In the genomic region with DNA sequence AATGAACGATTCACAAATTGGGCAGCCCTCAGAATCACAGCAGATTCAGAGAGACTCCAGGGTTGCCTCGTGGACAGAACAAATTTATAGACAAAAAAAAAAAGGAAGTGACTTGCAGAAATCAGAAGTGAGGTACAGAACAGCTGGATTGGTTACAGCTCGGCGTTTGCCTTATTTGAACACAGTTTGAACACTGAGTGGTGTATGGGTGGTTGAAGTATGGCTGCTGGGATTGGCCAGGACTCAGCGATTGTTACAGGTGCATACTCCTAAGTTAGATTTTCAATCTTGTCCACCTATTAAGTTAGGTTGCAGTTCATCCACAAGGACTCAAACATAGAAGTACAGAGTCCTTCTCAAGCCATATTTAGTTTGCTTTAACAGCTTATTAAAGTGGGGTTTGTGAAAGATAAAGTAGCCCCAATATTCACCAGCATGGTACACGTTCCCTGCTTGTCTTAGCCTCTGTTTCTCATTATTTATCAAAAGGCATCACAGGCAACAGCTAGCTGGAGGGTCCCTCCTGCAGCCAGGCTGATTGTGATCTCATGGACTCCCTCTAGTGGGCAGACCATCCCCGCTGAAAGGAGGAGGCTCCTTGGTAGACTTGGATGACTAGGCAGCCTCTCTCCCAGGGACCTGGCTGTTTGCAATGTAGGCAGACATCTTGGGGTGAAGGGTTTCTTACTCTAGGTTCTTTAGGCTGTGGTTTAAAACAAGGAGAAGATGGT, we compare ENCODE assay signal across 1 cellular context.
TF ChIP-seq lines count a peak whose summit lies in the region.

No MANE protein-coding gene starts in this region.

TF ChIP-seq in HepG2, 621 proteins besides CTCF, POLR2A, EP300 and RAD21 (continued from another document and continues in another):
- TF ChIP-seq, protein P1, sequence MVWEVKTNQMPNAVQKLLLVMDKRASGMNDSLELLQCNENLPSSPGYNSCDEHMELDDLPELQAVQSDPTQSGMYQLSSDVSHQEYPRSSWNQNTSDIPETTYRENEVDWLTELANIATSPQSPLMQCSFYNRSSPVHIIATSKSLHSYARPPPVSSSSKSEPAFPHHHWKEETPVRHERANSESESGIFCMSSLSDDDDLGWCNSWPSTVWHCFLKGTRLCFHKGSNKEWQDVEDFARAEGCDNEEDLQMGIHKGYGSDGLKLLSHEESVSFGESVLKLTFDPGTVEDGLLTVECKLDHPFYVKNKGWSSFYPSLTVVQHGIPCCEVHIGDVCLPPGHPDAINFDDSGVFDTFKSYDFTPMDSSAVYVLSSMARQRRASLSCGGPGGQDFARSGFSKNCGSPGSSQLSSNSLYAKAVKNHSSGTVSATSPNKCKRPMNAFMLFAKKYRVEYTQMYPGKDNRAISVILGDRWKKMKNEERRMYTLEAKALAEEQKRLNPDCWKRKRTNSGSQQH (CRISPR knock-in tag; IDR thresholded peaks at IDR 0.05; ENCODE audit: low read depth): no peak
- no peak for TF ChIP-seq SMAD1 (CRISPR knock-in tag; IDR thresholded peaks at IDR 0.05; ENCODE audit: borderline replicate concordance, low read depth)
- TF ChIP-seq BRCA1 (CRISPR knock-in tag; IDR thresholded peaks at IDR 0.05): no peak
- TF ChIP-seq ZNF317 (CRISPR knock-in tag; IDR thresholded peaks at IDR 0.05): 0 out of 2 replicates have a peak, but pooled peaks have one; percentile 45
- no peak for TF ChIP-seq FOXO4 (CRISPR knock-in tag; conservative IDR thresholded peaks at IDR 0.05)
- TF ChIP-seq, protein P2, sequence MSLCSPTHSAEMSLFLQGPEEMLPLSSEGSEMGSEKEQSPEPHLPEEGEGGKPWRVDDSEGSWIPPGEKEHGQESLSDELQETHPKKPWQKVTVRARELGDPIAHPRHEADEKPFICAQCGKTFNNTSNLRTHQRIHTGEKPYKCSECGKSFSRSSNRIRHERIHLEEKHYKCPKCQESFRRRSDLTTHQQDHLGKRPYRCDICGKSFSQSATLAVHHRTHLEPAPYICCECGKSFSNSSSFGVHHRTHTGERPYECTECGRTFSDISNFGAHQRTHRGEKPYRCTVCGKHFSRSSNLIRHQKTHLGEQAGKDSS (CRISPR knock-in tag; IDR thresholded peaks at IDR 0.05; ENCODE audit: borderline replicate concordance, low read depth): no peak
- no peak for TF ChIP-seq GMEB1 (CRISPR knock-in tag; IDR thresholded peaks at IDR 0.05; ENCODE audit: borderline replicate concordance)
- no peak for TF ChIP-seq ZNF17 (CRISPR knock-in tag; IDR thresholded peaks at IDR 0.05)
- no peak for TF ChIP-seq RBAK (CRISPR knock-in tag; IDR thresholded peaks at IDR 0.05)
- TF ChIP-seq STAT5B (CRISPR knock-in tag; IDR thresholded peaks at IDR 0.05): no peak
- TF ChIP-seq MAFG (CRISPR knock-in tag; IDR thresholded peaks at IDR 0.05): no peak
- TF ChIP-seq ZNF776 (CRISPR knock-in tag; IDR thresholded peaks at IDR 0.05): no peak
- no peak for TF ChIP-seq ZNF160 (CRISPR knock-in tag; IDR thresholded peaks at IDR 0.05)
- no peak for TF ChIP-seq ZNF335 (CRISPR knock-in tag; IDR thresholded peaks at IDR 0.05)
- no peak for TF ChIP-seq ZNF431 (CRISPR knock-in tag; IDR thresholded peaks at IDR 0.05; ENCODE audit: borderline replicate concordance, low read depth)
- TF ChIP-seq AHR (CRISPR knock-in tag; IDR thresholded peaks at IDR 0.05): no peak
- TF ChIP-seq MED8 (CRISPR knock-in tag; IDR thresholded peaks at IDR 0.05; ENCODE audit: insufficient replicate concordance): peak; percentile 49
- TF ChIP-seq ZNF546 (CRISPR knock-in tag; conservative IDR thresholded peaks at IDR 0.05): no peak
- no peak for TF ChIP-seq ZKSCAN5 (CRISPR knock-in tag; IDR thresholded peaks at IDR 0.05)
- no peak for TF ChIP-seq HDAC1 (CRISPR knock-in tag; IDR thresholded peaks at IDR 0.05)
- no peak for TF ChIP-seq ZNF382 (CRISPR knock-in tag; IDR thresholded peaks at IDR 0.05; ENCODE audit: borderline replicate concordance)
- no peak for TF ChIP-seq ZNF260 (CRISPR knock-in tag; IDR thresholded peaks at IDR 0.05; ENCODE audit: borderline replicate concordance, low read depth)
- no peak for TF ChIP-seq ZSCAN30 (CRISPR knock-in tag; IDR thresholded peaks at IDR 0.05)
- no peak for TF ChIP-seq IRF9 (CRISPR knock-in tag; IDR thresholded peaks at IDR 0.05; ENCODE audit: borderline replicate concordance)
- no peak for TF ChIP-seq PAXIP1 (CRISPR knock-in tag; conservative IDR thresholded peaks at IDR 0.05)
- TF ChIP-seq TSC22D2 (CRISPR knock-in tag; IDR thresholded peaks at IDR 0.05; ENCODE audit: borderline replicate concordance): no peak
- no peak for TF ChIP-seq WIZ (CRISPR knock-in tag; IDR thresholded peaks at IDR 0.05)
- no peak for TF ChIP-seq ZFP41 (CRISPR knock-in tag; IDR thresholded peaks at IDR 0.05; ENCODE audit: borderline replicate concordance)
- TF ChIP-seq ZNF749 (CRISPR knock-in tag; IDR thresholded peaks at IDR 0.05; ENCODE audit: borderline replicate concordance): no peak
- TF ChIP-seq, protein P3, sequence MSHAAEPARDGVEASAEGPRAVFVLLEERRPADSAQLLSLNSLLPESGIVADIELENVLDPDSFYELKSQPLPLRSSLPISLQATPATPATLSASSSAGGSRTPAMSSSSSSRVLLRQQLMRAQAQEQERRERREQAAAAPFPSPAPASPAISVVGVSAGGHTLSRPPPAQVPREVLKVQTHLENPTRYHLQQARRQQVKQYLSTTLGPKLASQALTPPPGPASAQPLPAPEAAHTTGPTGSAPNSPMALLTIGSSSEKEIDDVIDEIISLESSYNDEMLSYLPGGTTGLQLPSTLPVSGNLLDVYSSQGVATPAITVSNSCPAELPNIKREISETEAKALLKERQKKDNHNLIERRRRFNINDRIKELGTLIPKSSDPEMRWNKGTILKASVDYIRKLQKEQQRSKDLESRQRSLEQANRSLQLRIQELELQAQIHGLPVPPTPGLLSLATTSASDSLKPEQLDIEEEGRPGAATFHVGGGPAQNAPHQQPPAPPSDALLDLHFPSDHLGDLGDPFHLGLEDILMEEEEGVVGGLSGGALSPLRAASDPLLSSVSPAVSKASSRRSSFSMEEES (CRISPR knock-in tag; IDR thresholded peaks at IDR 0.05): no peak
- TF ChIP-seq ZBTB25 (CRISPR knock-in tag; IDR thresholded peaks at IDR 0.05): no peak
- no peak for TF ChIP-seq IRX3 (CRISPR knock-in tag; IDR thresholded peaks at IDR 0.05; ENCODE audit: borderline replicate concordance, low read depth)
- TF ChIP-seq ARID3A (IDR thresholded peaks at IDR 0.05; ENCODE audit: low read depth, low read length): 0 out of 2 replicates have a peak, but pooled peaks have one; percentile 17
- TF ChIP-seq ZNF772 (CRISPR knock-in tag; IDR thresholded peaks at IDR 0.05): no peak
- 0 out of 2 replicates have a peak, but pooled peaks have one; percentile 19 for TF ChIP-seq FOXA3 (CRISPR knock-in tag; IDR thresholded peaks at IDR 0.05)
- no peak for TF ChIP-seq ZNF777 (CRISPR knock-in tag; IDR thresholded peaks at IDR 0.05)
- no peak for TF ChIP-seq NFIC (IDR thresholded peaks at IDR 0.05; ENCODE audit: low read length)
- no peak for TF ChIP-seq CHD2 (IDR thresholded peaks at IDR 0.05; ENCODE audit: low read depth, low read length)
- no peak for TF ChIP-seq PBX3 (CRISPR knock-in tag; IDR thresholded peaks at IDR 0.05; ENCODE audit: borderline replicate concordance)
- no peak for TF ChIP-seq ZMYM2 (CRISPR knock-in tag; IDR thresholded peaks at IDR 0.05)
- no peak for TF ChIP-seq CHCHD3 (CRISPR knock-in tag; IDR thresholded peaks at IDR 0.05)
